In genomic region chr3:69116897-69117296, GRCh38 we compare ENCODE assay signal across 13 cellular contexts. TPM values are rescaled to one million over a fixed set of nuclear protein-coding genes. Genes with fewer than 3 reads are reported as not detected.
DNase-seq lines count a peak whose midpoint lies in the region; ATAC-seq, FAIRE-seq and TF ChIP-seq lines count a peak whose summit lies in the region.
"Had no signal": no experiment of that assay in that cellular context is flagged by ENCODE, and none has a peak within 500 bp of the region (broad histone marks: within the 10 kb centered on the region; RNA-seq: fewer than 3 reads in every experiment).

No MANE protein-coding gene starts in this region.

- peaks cover 25% of the 10 kb centered on the region for H3K4me1 Mint-ChIP-seq in activated naive CD8-positive, alpha-beta T cell treated with anti-CD3 and anti-CD28 coated beads, Interleukin-2, amount 50 U/mL, for 24 hours

- H3K27ac ChIP-seq in right atrium auricular region (peak overlapping the region; percentile 61 to 77), pancreas (peak overlapping the region in 2 of 4 donors; percentile 66 to 72), WERI-Rb-1 (no peak overlapping the region)

- ATAC-seq in pancreas = peak; percentile 66 to 91 (median 86)
- ATAC-seq in GM21528 (IDR thresholded peaks at IDR 0.05; ENCODE audit: low FRiP score, unreplicated experiment) = no peak
- no peak for ATAC-seq in activated naive CD8-positive, alpha-beta T cell treated with anti-CD3 and anti-CD28 coated beads, Interleukin-2, amount 50 U/mL, for 24 hours

- no peak overlapping the region for H3K27ac Mint-ChIP-seq in activated naive CD8-positive, alpha-beta T cell treated with anti-CD3 and anti-CD28 coated beads, Interleukin-2, amount 50 U/mL, for 24 hours
- H3K27ac Mint-ChIP-seq: activated CD4-positive, alpha-beta memory T cell treated with anti-CD3 and anti-CD28 coated beads for 36 hours had no signal

- H3K4me3 Mint-ChIP-seq in activated naive CD8-positive, alpha-beta T cell treated with anti-CD3 and anti-CD28 coated beads, Interleukin-2, amount 50 U/mL, for 24 hours = no peak overlapping the region
- H3K4me3 Mint-ChIP-seq: activated CD4-positive, alpha-beta memory T cell treated with anti-CD3 and anti-CD28 coated beads for 36 hours had no signal

- H3K27me3 Mint-ChIP-seq in activated naive CD8-positive, alpha-beta T cell treated with anti-CD3 and anti-CD28 coated beads, Interleukin-2, amount 50 U/mL, for 24 hours = no peaks in the 10 kb centered on the region
- H3K27me3 Mint-ChIP-seq: activated CD4-positive, alpha-beta memory T cell treated with anti-CD3 and anti-CD28 coated beads for 36 hours had no signal

- no peaks in the 10 kb centered on the region for H3K9me3 ChIP-seq in right atrium auricular region
- H3K9me3 ChIP-seq in pancreas = no peaks in the 10 kb centered on the region
- H3K9me3 ChIP-seq in WERI-Rb-1 (ENCODE audit: severe bottlenecking) = no peaks in the 10 kb centered on the region

- H3K36me3 ChIP-seq in right atrium auricular region (no peaks in the 10 kb centered on the region), pancreas (no peaks in the 10 kb centered on the region), WERI-Rb-1 (no peaks in the 10 kb centered on the region)

- no peaks in the 10 kb centered on the region for H3K36me3 Mint-ChIP-seq in activated naive CD8-positive, alpha-beta T cell treated with anti-CD3 and anti-CD28 coated beads, Interleukin-2, amount 50 U/mL, for 24 hours (ENCODE audit: low read depth)
- H3K36me3 Mint-ChIP-seq: activated CD4-positive, alpha-beta memory T cell treated with anti-CD3 and anti-CD28 coated beads for 36 hours had no signal

- WGBS in pancreas, 2 donors = 18 to 27% methylated on average over 3 of the region's 3 CpGs

- H3K9me3 Mint-ChIP-seq in activated naive CD8-positive, alpha-beta T cell treated with anti-CD3 and anti-CD28 coated beads, Interleukin-2, amount 50 U/mL, for 24 hours = no peaks in the 10 kb centered on the region
- H3K9me3 Mint-ChIP-seq: activated CD4-positive, alpha-beta memory T cell treated with anti-CD3 and anti-CD28 coated beads for 36 hours had no signal

- intact Hi-C loops in pancreas (cut with DNase I) = no loop called here

- H3K27me3 ChIP-seq in right atrium auricular region (no peaks in the 10 kb centered on the region), pancreas (no peaks in the 10 kb centered on the region), WERI-Rb-1 (ENCODE audit: insufficient read depth, low read depth, severe bottlenecking) (no peaks in the 10 kb centered on the region)

- peaks cover 0 to 14% of the 10 kb centered on the region in 2 donors for H3K4me1 ChIP-seq in right atrium auricular region
- peaks cover 6 to 8% (median 6%) of the 10 kb centered on the region in 3 donors for H3K4me1 ChIP-seq in pancreas

- no peak for FAIRE-seq in pancreas (lab: Jason Lieb, UNC)
- FAIRE-seq: H54 had no signal

- H3K4me3 ChIP-seq in right atrium auricular region = no peak overlapping the region
- no peak overlapping the region for H3K4me3 ChIP-seq in pancreas
- no peak overlapping the region for H3K4me3 ChIP-seq in WERI-Rb-1 (ENCODE audit: low read depth, low read length)

- DNase-seq in ELF-1 (ENCODE audit: low read depth, low spot score) (peak; percentile 55), NCI-H774 (lab: John Stamatoyannopoulos, UW) (peak; percentile 28), right atrium auricular region (ENCODE audit: low spot score) (no peak), pancreas (peak in 3 of 6 donors; percentile 40 to 57 (median 48)), T-helper 2 cell (no peak), WERI-Rb-1 (no peak)
- DNase-seq in activated naive CD8-positive, alpha-beta T cell treated with anti-CD3 and anti-CD28 coated beads, Interleukin-2, amount 50 U/mL, for 24 hours = no peak
- DNase-seq: activated CD4-positive, alpha-beta memory T cell treated with anti-CD3 and anti-CD28 coated beads for 36 hours; activated effector memory CD4-positive, alpha-beta T cell treated with Interleukin-2 at 50 U/mL for 16 hours had no signal

- TF ChIP-seq CTCF in right atrium auricular region (IDR thresholded peaks at IDR 0.05) (no peak), pancreas (IDR thresholded peaks at IDR 0.05) (no peak), WERI-Rb-1 (IDR thresholded peaks at IDR 0.05; ENCODE audit: low read depth, low read length) (no peak)

RNA-seq across cellular contexts. Expression of gene LMOD3, which starts 5.5 kb away (rescaled TPM):
- total RNA-seq in right atrium auricular region (100 to 1,000 TPM in 1 of 2 donors, 10 to 100 TPM in 1; 33.1 to 110 TPM), pancreas (under 1 TPM in 1 of 6 donors, not detected in 5; 0.08 TPM)
- polyA plus RNA-seq in pancreas = not detected
- total RNA-seq: activated CD4-positive, alpha-beta memory T cell treated with anti-CD3 and anti-CD28 coated beads for 36 hours; RPMI7951 had no signal
- polyA plus RNA-seq: BJ had no signal

RNA-seq across cellular contexts. Expression of gene ARL6IP5, which starts 32.2 kb away (rescaled TPM):
- total RNA-seq in right atrium auricular region (100 to 1,000 TPM; 172 to 199 TPM), pancreas (10 to 100 TPM; 29.5 to 78.9 (median 38.8) TPM)
- polyA plus RNA-seq in pancreas = 10 to 100 TPM; 42.4 to 47.7 TPM

RNA-seq across cellular contexts. Expression of gene UBA3, which starts 36.7 kb away (rescaled TPM):
- total RNA-seq in right atrium auricular region (10 to 100 TPM; 39.9 to 63.5 TPM), pancreas (10 to 100 TPM; 11.7 to 32.9 (median 15.9) TPM)
- polyA plus RNA-seq in pancreas = 10 to 100 TPM; 16.3 to 28.0 TPM

Comparison
In these comparisons a context has a peak if more than half of its experiments do, and no peak if none do; other contexts are left out.
1. DNase-seq: peak in ELF-1 (single experiment) and NCI-H774 (single experiment); none in right atrium auricular region (single experiment), activated naive CD8-positive, alpha-beta T cell treated with anti-CD3 and anti-CD28 coated beads, Interleukin-2, amount 50 U/mL, for 24 hours (single experiment), T-helper 2 cell (0 of 5) and WERI-Rb-1 (single experiment).
2. ATAC-seq: peak in pancreas (4 of 4); none in GM21528 (single experiment) and activated naive CD8-positive, alpha-beta T cell treated with anti-CD3 and anti-CD28 coated beads, Interleukin-2, amount 50 U/mL, for 24 hours (single experiment).
3. RNA of gene LMOD3, which starts 5.5 kb away (total RNA-seq): 33.1 to 110 TPM in right atrium auricular region; 0.08 TPM in pancreas; every median in the first group is over 10 times any median in the second.